11 cellular contexts compared by ENCODE assay signal in genomic region chrX:11890843-11891514, GRCh38.
DNase-seq lines count a peak whose midpoint lies in the region; ATAC-seq and TF ChIP-seq lines count a peak whose summit lies in the region.
"Had no signal": no experiment of that assay in that cellular context is flagged by ENCODE, and none has a peak within 500 bp of the region (broad histone marks: within the 10 kb centered on the region; RNA-seq: fewer than 3 reads in every experiment).

No MANE protein-coding gene starts in this region.

- no peak for ATAC-seq in activated CD8-positive, alpha-beta memory T cell treated with anti-CD3 and anti-CD28 coated beads, Interleukin-2, amount 10 ng/mL, durations not matched to agents 7 days and 5 days
- no peak for ATAC-seq in stimulated activated effector memory CD8-positive, alpha-beta T cell treated with anti-CD3 and anti-CD28 coated beads, Interleukin-12 subunit alpha, Interleukin-12 subunit beta, amount 100 ng/mL, for 72 hours

- no peak overlapping the region for H3K27ac ChIP-seq in esophagus squamous epithelium
- H3K27ac ChIP-seq: SJSA1 had no signal

- no peaks in the 10 kb centered on the region for H3K36me3 Mint-ChIP-seq in activated CD8-positive, alpha-beta memory T cell treated with anti-CD3 and anti-CD28 coated beads, Interleukin-2, amount 10 ng/mL, durations not matched to agents 7 days and 5 days
- no peaks in the 10 kb centered on the region for H3K36me3 Mint-ChIP-seq in stimulated activated effector memory CD8-positive, alpha-beta T cell treated with anti-CD3 and anti-CD28 coated beads, Interleukin-12 subunit alpha, Interleukin-12 subunit beta, amount 100 ng/mL, for 72 hours
- H3K36me3 Mint-ChIP-seq: activated naive CD8-positive, alpha-beta T cell treated with anti-CD3 and anti-CD28 coated beads, Interleukin-2, amount 10 ng/mL, durations not matched to agents 7 days and 5 days had no signal

- H3K27ac Mint-ChIP-seq in activated CD8-positive, alpha-beta memory T cell treated with anti-CD3 and anti-CD28 coated beads, Interleukin-2, amount 10 ng/mL, durations not matched to agents 7 days and 5 days, result no peak overlapping the region
- no peak overlapping the region for H3K27ac Mint-ChIP-seq in stimulated activated effector memory CD8-positive, alpha-beta T cell treated with anti-CD3 and anti-CD28 coated beads, Interleukin-12 subunit alpha, Interleukin-12 subunit beta, amount 100 ng/mL, for 72 hours
- H3K27ac Mint-ChIP-seq: activated naive CD8-positive, alpha-beta T cell treated with anti-CD3 and anti-CD28 coated beads, Interleukin-2, amount 10 ng/mL, durations not matched to agents 7 days and 5 days had no signal

- H3K4me1 Mint-ChIP-seq in activated CD8-positive, alpha-beta memory T cell treated with anti-CD3 and anti-CD28 coated beads, Interleukin-2, amount 10 ng/mL, durations not matched to agents 7 days and 5 days, result no peaks in the 10 kb centered on the region
- no peaks in the 10 kb centered on the region for H3K4me1 Mint-ChIP-seq in stimulated activated effector memory CD8-positive, alpha-beta T cell treated with anti-CD3 and anti-CD28 coated beads, Interleukin-12 subunit alpha, Interleukin-12 subunit beta, amount 100 ng/mL, for 72 hours
- H3K4me1 Mint-ChIP-seq: activated naive CD8-positive, alpha-beta T cell treated with anti-CD3 and anti-CD28 coated beads, Interleukin-2, amount 10 ng/mL, durations not matched to agents 7 days and 5 days had no signal

- H3K4me3 ChIP-seq in esophagus squamous epithelium, result no peak overlapping the region
- H3K4me3 ChIP-seq: SJSA1 had no signal

- 0 to 21% methylated on average over 1 to 5 of the region's 6 CpGs for WGBS in esophagus squamous epithelium, 2 donors

- H3K9me3 Mint-ChIP-seq in activated CD8-positive, alpha-beta memory T cell treated with anti-CD3 and anti-CD28 coated beads, Interleukin-2, amount 10 ng/mL, durations not matched to agents 7 days and 5 days (ENCODE audit: low read depth), result no peaks in the 10 kb centered on the region
- H3K9me3 Mint-ChIP-seq in stimulated activated effector memory CD8-positive, alpha-beta T cell treated with anti-CD3 and anti-CD28 coated beads, Interleukin-12 subunit alpha, Interleukin-12 subunit beta, amount 100 ng/mL, for 72 hours, result no peaks in the 10 kb centered on the region
- H3K9me3 Mint-ChIP-seq: activated naive CD8-positive, alpha-beta T cell treated with anti-CD3 and anti-CD28 coated beads, Interleukin-2, amount 10 ng/mL, durations not matched to agents 7 days and 5 days had no signal

- peak; percentile 38 for DNase-seq in Ammon's horn (ENCODE audit: low spot score)
- DNase-seq in NCI-H2171 (lab: John Stamatoyannopoulos, UW), result peak; percentile 68
- DNase-seq in cerebellar cortex (ENCODE audit: low spot score), result peak; percentile 51
- DNase-seq in middle frontal gyrus (ENCODE audit: extremely low spot score, low spot score), result peak; percentile 3
- DNase-seq in esophagus squamous epithelium (lab: John Stamatoyannopoulos, UW), result no peak
- no peak for DNase-seq in activated CD8-positive, alpha-beta memory T cell treated with anti-CD3 and anti-CD28 coated beads, Interleukin-2, amount 10 ng/mL, durations not matched to agents 7 days and 5 days
- no peak for DNase-seq in stimulated activated effector memory CD8-positive, alpha-beta T cell treated with anti-CD3 and anti-CD28 coated beads, Interleukin-12 subunit alpha, Interleukin-12 subunit beta, amount 100 ng/mL, for 72 hours (ENCODE audit: low spot score in 2 of 2)
- DNase-seq in SKM-1 treated with dmso at 0.1 percent for 144 hours (lab: John Stamatoyannopoulos, UW; ENCODE audit: unreplicated experiment), result no peak
- DNase-seq: activated naive CD8-positive, alpha-beta T cell treated with anti-CD3 and anti-CD28 coated beads, Interleukin-2, amount 10 ng/mL, durations not matched to agents 7 days and 5 days; NCI-H510A had no signal

- TF ChIP-seq CTCF in esophagus squamous epithelium (IDR thresholded peaks at IDR 0.05), result no peak

- H3K27me3 ChIP-seq in esophagus squamous epithelium, result no peaks in the 10 kb centered on the region
- H3K27me3 ChIP-seq: SJSA1 had no signal

- H3K27me3 Mint-ChIP-seq in activated CD8-positive, alpha-beta memory T cell treated with anti-CD3 and anti-CD28 coated beads, Interleukin-2, amount 10 ng/mL, durations not matched to agents 7 days and 5 days, result no peaks in the 10 kb centered on the region

- no peak for TF ChIP-seq POLR2A in esophagus squamous epithelium (IDR thresholded peaks at IDR 0.05)

- H3K4me3 Mint-ChIP-seq in activated CD8-positive, alpha-beta memory T cell treated with anti-CD3 and anti-CD28 coated beads, Interleukin-2, amount 10 ng/mL, durations not matched to agents 7 days and 5 days, result no peak overlapping the region
- no peak overlapping the region for H3K4me3 Mint-ChIP-seq in stimulated activated effector memory CD8-positive, alpha-beta T cell treated with anti-CD3 and anti-CD28 coated beads, Interleukin-12 subunit alpha, Interleukin-12 subunit beta, amount 100 ng/mL, for 72 hours
- H3K4me3 Mint-ChIP-seq: activated naive CD8-positive, alpha-beta T cell treated with anti-CD3 and anti-CD28 coated beads, Interleukin-2, amount 10 ng/mL, durations not matched to agents 7 days and 5 days had no signal

- intact Hi-C loops in esophagus squamous epithelium (cut with DNase I), result no loop called here

- no peaks in the 10 kb centered on the region for H3K36me3 ChIP-seq in esophagus squamous epithelium
- H3K36me3 ChIP-seq: SJSA1 had no signal

- no peaks in the 10 kb centered on the region for H3K4me1 ChIP-seq in esophagus squamous epithelium

- no peaks in the 10 kb centered on the region for H3K9me3 ChIP-seq in esophagus squamous epithelium
- H3K9me3 ChIP-seq: SJSA1 had no signal

- CTCF ChIA-PET in activated CD8-positive, alpha-beta memory T cell treated with anti-CD3 and anti-CD28 coated beads, Interleukin-2, amount 10 ng/mL, durations not matched to agents 7 days and 5 days (lab: Charles Lee), result interaction anchor here (1.0 kb wide), 1 partner anchor 24 kb away, joined by 3 read pairs; no protein-coding TSS in a partner anchor

Comparison
In these comparisons a context has a peak if more than half of its experiments do, and no peak if none do; other contexts are left out.
1. DNase-seq: peak in Ammon's horn (single experiment), NCI-H2171 (single experiment), cerebellar cortex (single experiment) and middle frontal gyrus (single experiment); none in esophagus squamous epithelium (single experiment), activated CD8-positive, alpha-beta memory T cell treated with anti-CD3 and anti-CD28 coated beads, Interleukin-2, amount 10 ng/mL, durations not matched to agents 7 days and 5 days (single experiment), stimulated activated effector memory CD8-positive, alpha-beta T cell treated with anti-CD3 and anti-CD28 coated beads, Interleukin-12 subunit alpha, Interleukin-12 subunit beta, amount 100 ng/mL, for 72 hours (0 of 2) and SKM-1 treated with dmso at 0.1 percent for 144 hours (single experiment).